Comparison of ENCODE assay signal across 31 cellular contexts in the genomic region with DNA sequence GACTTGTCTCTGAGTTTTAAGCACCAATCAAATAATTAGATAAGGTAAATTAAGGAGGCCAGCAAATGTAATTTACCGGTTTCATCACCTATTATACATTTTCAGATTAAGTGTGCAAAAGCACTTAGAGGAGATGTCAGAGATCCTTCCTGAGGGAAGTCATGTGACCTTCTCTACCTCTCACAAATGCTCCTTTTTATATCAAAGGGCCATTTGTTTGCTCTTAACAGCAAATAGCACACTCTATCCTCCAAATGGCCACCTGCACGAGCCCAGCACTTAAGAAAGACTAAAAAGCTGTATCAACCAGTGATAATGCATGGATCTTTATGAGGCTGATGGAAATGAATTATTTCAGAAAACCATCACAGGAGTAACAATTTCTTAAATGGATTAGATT.
DNase-seq lines count a peak whose midpoint lies in the region; ATAC-seq and TF ChIP-seq lines count a peak whose summit lies in the region.
"Had no signal": no experiment of that assay in that cellular context is flagged by ENCODE, and none has a peak within 500 bp of the region (broad histone marks: within the 10 kb centered on the region; RNA-seq: fewer than 3 reads in every experiment).

No MANE protein-coding gene starts in this region.

- H3K9ac ChIP-seq in neural cell (ENCODE audit: low read length) = peak overlapping the region; percentile 36

- TF ChIP-seq EP300 in neural cell (conservative IDR thresholded peaks at IDR 0.05; ENCODE audit: poor library complexity, severe bottlenecking) = peak; percentile 27

- peak overlapping the region; percentile 35 for H3K4me3 ChIP-seq in neural cell (ENCODE audit: low read length)
- H3K4me3 ChIP-seq: MG63, right lobe of liver, spleen, thoracic aorta had no signal

- no peaks in the 10 kb centered on the region for H3K27me3 ChIP-seq in neural cell (ENCODE audit: insufficient read depth, low read depth, low read length)
- H3K27me3 ChIP-seq: brain microvascular endothelial cell, MG63, right lobe of liver, spleen had no signal

- H4K20me1 ChIP-seq in neural cell (ENCODE audit: insufficient read depth) = no peaks in the 10 kb centered on the region

- H2AFZ ChIP-seq in neural cell (ENCODE audit: low read depth, low read length) = no peak overlapping the region

- H3K27ac ChIP-seq in neural cell (ENCODE audit: low read length) = peak overlapping the region; percentile 86
- H3K27ac ChIP-seq: brain microvascular endothelial cell, HL-60, right lobe of liver, spleen, thoracic aorta, VCaP had no signal

- TF ChIP-seq RAD21 in neural cell (conservative IDR thresholded peaks at IDR 0.05) = no peak

- H3K4me2 ChIP-seq in neural cell (ENCODE audit: low read length) = peak overlapping the region; percentile 13

- H3F3A ChIP-seq in neural cell (ENCODE audit: insufficient read depth, low read length, poor library complexity, severe bottlenecking) = peaks cover 7% of the 10 kb centered on the region

- no peak for TF ChIP-seq CTCF in neural cell (IDR thresholded peaks at IDR 0.05; ENCODE audit: poor library complexity, severe bottlenecking)

- no peak for ATAC-seq in HG03439 (IDR thresholded peaks at IDR 0.05; ENCODE audit: unreplicated experiment)
- ATAC-seq: activated naive CD4-positive, alpha-beta T cell treated with anti-CD3 and anti-CD28 coated beads, Interleukin-2, amount 50 U/mL, for 72 hours; CD8-positive, alpha-beta T cell; esophagus mucosa; right lobe of liver had no signal

- H3K9me3 ChIP-seq in neural cell (ENCODE audit: low read length) = no peaks in the 10 kb centered on the region
- H3K9me3 ChIP-seq: MG63, right lobe of liver, spleen, thoracic aorta had no signal

- DNase-seq in NCI-H510A treated with DMSO at 0.1 percent for 48 hours (lab: John Stamatoyannopoulos, UW) = peak; percentile 44
- DNase-seq in NCI-H510A (lab: John Stamatoyannopoulos, UW) = no peak
- DNase-seq in NCI-H187 (lab: John Stamatoyannopoulos, UW) = peak; percentile 70 to 76
- peak; percentile 69 for DNase-seq in NCI-H69 (lab: John Stamatoyannopoulos, UW)
- DNase-seq in activated CD4-positive, CD25-positive, alpha-beta regulatory T cell treated with anti-CD3 and anti-CD28 coated beads, Interleukin-2, amount 50 U/mL, for 72 hours = no peak
- DNase-seq in A172 (ENCODE audit: low spot score) = no peak
- DNase-seq: activated CD4-positive, alpha-beta T cell treated with anti-CD3 and anti-CD28 coated beads, Interleukin-2, amount 10 ng/mL, durations not matched to agents 24 days and 14 days; activated CD8-positive, alpha-beta memory T cell treated with anti-CD3 and anti-CD28 coated beads for 24 hours; activated effector memory CD4-positive, alpha-beta T cell treated with Interleukin-2 at 50 U/mL for 16 hours; amygdala; brain microvascular endothelial cell; CD8-positive, alpha-beta T cell; H7; head of caudate nucleus; islet precursor cell; KG1; MG63; NCI-H1930; NCI-H526 treated with DMSO at 0.1 percent for 48 hours; nucleus accumbens; right lobe of liver; spleen; stimulated activated CD4-positive, alpha-beta T cell treated with anti-CD3 and anti-CD28 coated beads, Interleukin-2, amount 100 ng/mL, for 24 hours; T1000 had no signal

- no peaks in the 10 kb centered on the region for H3K36me3 ChIP-seq in neural cell (ENCODE audit: insufficient read depth, low read length)
- H3K36me3 ChIP-seq: brain microvascular endothelial cell, MG63, right lobe of liver, spleen, thoracic aorta had no signal

- no peaks in the 10 kb centered on the region for H3K9me2 ChIP-seq in neural cell (ENCODE audit: insufficient read depth, low read length)

- H3K79me2 ChIP-seq in neural cell (replicated peaks; ENCODE audit: insufficient read depth, low read length) = no peaks in the 10 kb centered on the region

TF ChIP-seq in neural cell, 6 proteins besides CTCF, POLR2A, EP300 and RAD21:
- TF ChIP-seq SMC3 (conservative IDR thresholded peaks at IDR 0.05; ENCODE audit: poor library complexity) (no peak), EZH2 (IDR thresholded peaks at IDR 0.05; ENCODE audit: borderline replicate concordance, insufficient read depth, low read length, poor library complexity, severe bottlenecking) (no peak), MXI1 (conservative IDR thresholded peaks at IDR 0.05; ENCODE audit: poor library complexity, severe bottlenecking) (no peak), TAF1 (IDR thresholded peaks at IDR 0.05; ENCODE audit: low read depth) (no peak), POLR2AphosphoS5 (IDR thresholded peaks at IDR 0.05) (peak; percentile 62)
- TF ChIP-seq, protein P1, sequence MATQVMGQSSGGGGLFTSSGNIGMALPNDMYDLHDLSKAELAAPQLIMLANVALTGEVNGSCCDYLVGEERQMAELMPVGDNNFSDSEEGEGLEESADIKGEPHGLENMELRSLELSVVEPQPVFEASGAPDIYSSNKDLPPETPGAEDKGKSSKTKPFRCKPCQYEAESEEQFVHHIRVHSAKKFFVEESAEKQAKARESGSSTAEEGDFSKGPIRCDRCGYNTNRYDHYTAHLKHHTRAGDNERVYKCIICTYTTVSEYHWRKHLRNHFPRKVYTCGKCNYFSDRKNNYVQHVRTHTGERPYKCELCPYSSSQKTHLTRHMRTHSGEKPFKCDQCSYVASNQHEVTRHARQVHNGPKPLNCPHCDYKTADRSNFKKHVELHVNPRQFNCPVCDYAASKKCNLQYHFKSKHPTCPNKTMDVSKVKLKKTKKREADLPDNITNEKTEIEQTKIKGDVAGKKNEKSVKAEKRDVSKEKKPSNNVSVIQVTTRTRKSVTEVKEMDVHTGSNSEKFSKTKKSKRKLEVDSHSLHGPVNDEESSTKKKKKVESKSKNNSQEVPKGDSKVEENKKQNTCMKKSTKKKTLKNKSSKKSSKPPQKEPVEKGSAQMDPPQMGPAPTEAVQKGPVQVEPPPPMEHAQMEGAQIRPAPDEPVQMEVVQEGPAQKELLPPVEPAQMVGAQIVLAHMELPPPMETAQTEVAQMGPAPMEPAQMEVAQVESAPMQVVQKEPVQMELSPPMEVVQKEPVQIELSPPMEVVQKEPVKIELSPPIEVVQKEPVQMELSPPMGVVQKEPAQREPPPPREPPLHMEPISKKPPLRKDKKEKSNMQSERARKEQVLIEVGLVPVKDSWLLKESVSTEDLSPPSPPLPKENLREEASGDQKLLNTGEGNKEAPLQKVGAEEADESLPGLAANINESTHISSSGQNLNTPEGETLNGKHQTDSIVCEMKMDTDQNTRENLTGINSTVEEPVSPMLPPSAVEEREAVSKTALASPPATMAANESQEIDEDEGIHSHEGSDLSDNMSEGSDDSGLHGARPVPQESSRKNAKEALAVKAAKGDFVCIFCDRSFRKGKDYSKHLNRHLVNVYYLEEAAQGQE (IDR thresholded peaks at IDR 0.05; ENCODE audit: borderline replicate concordance) = peak; percentile 48

Comparison
In these comparisons a context has a peak if more than half of its experiments do, and no peak if none do; other contexts are left out.
1. DNase-seq: peak in NCI-H510A treated with DMSO at 0.1 percent for 48 hours (single experiment), NCI-H187 (2 of 2) and NCI-H69 (single experiment); none in NCI-H510A (single experiment), activated CD4-positive, CD25-positive, alpha-beta regulatory T cell treated with anti-CD3 and anti-CD28 coated beads, Interleukin-2, amount 50 U/mL, for 72 hours (single experiment) and A172 (single experiment).